21 cellular contexts compared by ENCODE assay signal in genomic region chr11:19788435-19788834, GRCh38.
"Had no signal": no experiment of that assay in that cellular context is flagged by ENCODE, and none has a peak within 500 bp of the region (broad histone marks: within the 10 kb centered on the region; RNA-seq: fewer than 3 reads in every experiment).

No MANE protein-coding gene starts in this region.

- H3K36me3 ChIP-seq: esophagus squamous epithelium, heart left ventricle, left lung, lower lobe of right lung had no signal

- H3K36me3 Mint-ChIP-seq: mesothelial cell of epicardium, naive B cell had no signal

- H3K4me3 Mint-ChIP-seq: mesothelial cell of epicardium, naive B cell had no signal

- DNase-seq: dermis blood vessel endothelial cell; dorsolateral prefrontal cortex; effector CD4-positive, alpha-beta T cell; effector memory CD4-positive, alpha-beta T cell; erythroblast; esophagus squamous epithelium; foreskin keratinocyte; heart left ventricle; hippocampal formation; left cardiac atrium; left lung; left ventricle myocardium superior; lower lobe of right lung; mesenchymal stem cell; mucosa of descending colon; naive B cell had no signal

- ATAC-seq: esophagus mucosa, foreskin keratinocyte, gastroesophageal sphincter, heart left ventricle, left cardiac atrium, left lung, left ventricle myocardium superior, lower lobe of right lung, mucosa of descending colon had no signal

- H3K4me1 ChIP-seq: foreskin keratinocyte had no signal

- H3K27ac ChIP-seq: dorsolateral prefrontal cortex, epithelial cell of prostate, esophagus squamous epithelium, foreskin keratinocyte, gastroesophageal sphincter, heart left ventricle, left lung, lower lobe of right lung had no signal

- H3K27ac Mint-ChIP-seq: mesothelial cell of epicardium, naive B cell had no signal

- H3K9me3 ChIP-seq: esophagus squamous epithelium, gastroesophageal sphincter, heart left ventricle, left lung, lower lobe of right lung, mucosa of descending colon had no signal

- H3K4me3 ChIP-seq: coronary artery, dorsolateral prefrontal cortex, esophagus squamous epithelium, gastroesophageal sphincter, heart left ventricle, left lung, lower lobe of right lung, mucosa of descending colon had no signal

- H3K27me3 ChIP-seq: dorsolateral prefrontal cortex, esophagus squamous epithelium, gastroesophageal sphincter, heart left ventricle, left lung had no signal

- H3K4me1 Mint-ChIP-seq: naive B cell had no signal
